27 cellular contexts compared by ENCODE assay signal in genomic region chr15:39808909-39809308, GRCh38.
"Had no signal": no experiment of that assay in that cellular context is flagged by ENCODE, and none has a peak within 500 bp of the region (broad histone marks: within the 10 kb centered on the region; RNA-seq: fewer than 3 reads in every experiment).

No MANE protein-coding gene starts in this region.

- H3K27ac Mint-ChIP-seq: mesothelial cell of epicardium; naive B cell; natural killer cell treated with Interleukin-12 subunit alpha and Interleukin-12 subunit beta and Interleukin-15 and Interleukin-18, amount 100 ng/mL, for 72 hours; progenitor cell of endocrine pancreas; stimulated activated effector memory CD8-positive, alpha-beta T cell treated with anti-CD3 and anti-CD28 coated beads, Interleukin-12 subunit alpha, Interleukin-12 subunit beta, amount 100 ng/mL, for 72 hours had no signal

- H3K27ac ChIP-seq: dorsolateral prefrontal cortex, esophagus squamous epithelium, heart right ventricle, left lung, neutrophil, parathyroid adenoma, sigmoid colon, stomach, thyroid gland, vagina had no signal

- H3K9me3 ChIP-seq: esophagus squamous epithelium, heart right ventricle, left lung, mucosa of descending colon, neutrophil, sigmoid colon, stomach, thyroid gland, vagina had no signal

- H3K79me2 ChIP-seq: parathyroid adenoma had no signal

- H3K9me3 Mint-ChIP-seq: mesothelial cell of epicardium; naive B cell; natural killer cell treated with Interleukin-12 subunit alpha and Interleukin-12 subunit beta and Interleukin-15 and Interleukin-18, amount 100 ng/mL, for 72 hours; neural crest cell; stimulated activated effector memory CD8-positive, alpha-beta T cell treated with anti-CD3 and anti-CD28 coated beads, Interleukin-12 subunit alpha, Interleukin-12 subunit beta, amount 100 ng/mL, for 72 hours had no signal

- H3K27me3 ChIP-seq: dorsolateral prefrontal cortex, esophagus squamous epithelium, left lung, sigmoid colon, stomach, thyroid gland, vagina had no signal

- ATAC-seq: heart right ventricle; left cardiac atrium; left lung; mucosa of descending colon; natural killer cell treated with Interleukin-12 subunit alpha and Interleukin-12 subunit beta and Interleukin-15 and Interleukin-18, amount 100 ng/mL, for 72 hours; stimulated activated effector memory CD8-positive, alpha-beta T cell treated with anti-CD3 and anti-CD28 coated beads, Interleukin-12 subunit alpha, Interleukin-12 subunit beta, amount 100 ng/mL, for 72 hours had no signal

- H3K4me1 Mint-ChIP-seq: naive B cell; neural crest cell; stimulated activated effector memory CD8-positive, alpha-beta T cell treated with anti-CD3 and anti-CD28 coated beads, Interleukin-12 subunit alpha, Interleukin-12 subunit beta, amount 100 ng/mL, for 72 hours had no signal

- H2AFZ ChIP-seq: parathyroid adenoma had no signal

- H3K27me3 Mint-ChIP-seq: progenitor cell of endocrine pancreas had no signal

- H3K4me1 ChIP-seq: left lung, parathyroid adenoma, sigmoid colon, stomach, thyroid gland, vagina had no signal

- H3K4me3 ChIP-seq: dorsolateral prefrontal cortex, esophagus squamous epithelium, heart right ventricle, left lung, mucosa of descending colon, sigmoid colon, stomach, thyroid gland, vagina had no signal

- H3K36me3 Mint-ChIP-seq: mesothelial cell of epicardium; naive B cell; natural killer cell treated with Interleukin-12 subunit alpha and Interleukin-12 subunit beta and Interleukin-15 and Interleukin-18, amount 100 ng/mL, for 72 hours; stimulated activated effector memory CD8-positive, alpha-beta T cell treated with anti-CD3 and anti-CD28 coated beads, Interleukin-12 subunit alpha, Interleukin-12 subunit beta, amount 100 ng/mL, for 72 hours had no signal

- DNase-seq: dorsolateral prefrontal cortex; effector CD4-positive, alpha-beta T cell; esophagus squamous epithelium; foreskin melanocyte; glutamatergic neuron; heart right ventricle; hypothalamus; left cardiac atrium; left lung; mesenchymal stem cell; mucosa of descending colon; naive B cell; sigmoid colon; stimulated activated CD4-positive, alpha-beta T cell treated with anti-CD3 and anti-CD28 coated beads, Interleukin-2, amount 100 ng/mL, for 24 hours; stimulated activated CD4-positive, alpha-beta T cell treated with anti-CD3 and anti-CD28 coated beads, Interleukin-4, amount 100 ng/mL, for 24 hours; stimulated activated naive CD4-positive, alpha-beta T cell treated with Interleukin-2 at 50 U/mL for 16 hours; stomach; thyroid gland; trophoblast cell had no signal

- H3K4me3 Mint-ChIP-seq: mesothelial cell of epicardium; naive B cell; natural killer cell treated with Interleukin-12 subunit alpha and Interleukin-12 subunit beta and Interleukin-15 and Interleukin-18, amount 100 ng/mL, for 72 hours; neural crest cell; stimulated activated effector memory CD8-positive, alpha-beta T cell treated with anti-CD3 and anti-CD28 coated beads, Interleukin-12 subunit alpha, Interleukin-12 subunit beta, amount 100 ng/mL, for 72 hours had no signal

- H3K9ac ChIP-seq: parathyroid adenoma had no signal

- H3K36me3 ChIP-seq: esophagus squamous epithelium, heart right ventricle, left lung, neutrophil, sigmoid colon, stomach, thyroid gland, vagina had no signal
